In genomic region chr7:66528652-66529051, GRCh38 we compare ENCODE assay signal across 20 cellular contexts.
DNase-seq lines count a peak whose midpoint lies in the region; ATAC-seq, FAIRE-seq and TF ChIP-seq lines count a peak whose summit lies in the region.
"Had no signal": no experiment of that assay in that cellular context is flagged by ENCODE, and none has a peak within 500 bp of the region (broad histone marks: within the 10 kb centered on the region; RNA-seq: fewer than 3 reads in every experiment).

No MANE protein-coding gene starts in this region.

- H3K9me3 ChIP-seq in astrocyte (ENCODE audit: insufficient read depth, low read depth, low read length) (no peaks in the 10 kb centered on the region), transverse colon (no peaks in the 10 kb centered on the region), gastroesophageal sphincter (no peaks in the 10 kb centered on the region)
- H3K9me3 ChIP-seq: BLaER1 treated with 17β-estradiol and CSF1 and Interleukin-3, amounts not matched to agents 10 nM and 100 nM had no signal

- TF ChIP-seq POLR2A in transverse colon (IDR thresholded peaks at IDR 0.05) (no peak), gastroesophageal sphincter (IDR thresholded peaks at IDR 0.05) (no peak)

- CTCF ChIA-PET in activated naive CD4-positive, alpha-beta T cell treated with anti-CD3 and anti-CD28 coated beads for 36 hours (lab: Charles Lee), result no interaction called here

- H3K27me3 ChIP-seq in astrocyte (ENCODE audit: insufficient read depth, low read length) (no peaks in the 10 kb centered on the region), transverse colon (no peaks in the 10 kb centered on the region), gastroesophageal sphincter (no peaks in the 10 kb centered on the region)
- H3K27me3 ChIP-seq: BLaER1 treated with 17β-estradiol and CSF1 and Interleukin-3, amounts not matched to agents 10 nM and 100 nM had no signal

- H3K27ac ChIP-seq in astrocyte (ENCODE audit: low read depth, low read length), result no peak overlapping the region
- H3K27ac ChIP-seq in transverse colon, result no peak overlapping the region
- no peak overlapping the region for H3K27ac ChIP-seq in gastroesophageal sphincter
- H3K27ac ChIP-seq: BLaER1 treated with 17β-estradiol and CSF1 and Interleukin-3, amounts not matched to agents 10 nM and 100 nM had no signal

- in situ Hi-C loops in transverse colon (cut with MboI; ENCODE audit: low pct_ligation_motif_present in 1 of 4, low pct_unique_long_range_greater_than_20kb in 1 of 4, low sequenced_read_pairs in 3 of 4), result no loop called here

- H3K4me3 ChIP-seq in astrocyte (ENCODE audit: insufficient read depth, low read depth, low read length), result no peak overlapping the region
- no peak overlapping the region for H3K4me3 ChIP-seq in transverse colon
- H3K4me3 ChIP-seq in gastroesophageal sphincter, result no peak overlapping the region
- H3K4me3 ChIP-seq: BLaER1 treated with 17β-estradiol and CSF1 and Interleukin-3, amounts not matched to agents 10 nM and 100 nM had no signal

- 84 to 95% methylated on average over 3 of the region's 3 CpGs for WGBS in transverse colon (ENCODE audit: low coverage in 1 of 2), 2 donors
- 87 to 97% methylated on average over 2 to 3 of the region's 3 CpGs for WGBS in gastroesophageal sphincter (ENCODE audit: low coverage in 1 of 2), 2 donors

- H3K4me1 Mint-ChIP-seq in activated naive CD4-positive, alpha-beta T cell treated with anti-CD3 and anti-CD28 coated beads for 36 hours (ENCODE audit: low read depth), result no peaks in the 10 kb centered on the region
- H3K4me1 Mint-ChIP-seq in astrocyte (ENCODE audit: low read depth, unreplicated experiment), result peaks cover 6% of the 10 kb centered on the region
- H3K4me1 Mint-ChIP-seq in neural crest cell, result peaks cover 23% of the 10 kb centered on the region

- no peak overlapping the region for H3K4me2 ChIP-seq in astrocyte (ENCODE audit: low read length)

- no peak for ATAC-seq in gastroesophageal sphincter
- ATAC-seq: PC-3 had no signal

- peak overlapping the region; percentile 14 for H3K27ac Mint-ChIP-seq in activated naive CD4-positive, alpha-beta T cell treated with anti-CD3 and anti-CD28 coated beads for 36 hours
- H3K27ac Mint-ChIP-seq in astrocyte (ENCODE audit: unreplicated experiment) (peak overlapping the region; percentile 78), neural crest cell (ENCODE audit: unreplicated experiment) (peak overlapping the region; percentile 50)

- H3K36me3 Mint-ChIP-seq in activated naive CD4-positive, alpha-beta T cell treated with anti-CD3 and anti-CD28 coated beads for 36 hours (ENCODE audit: low read depth), result peaks cover 2% of the 10 kb centered on the region
- peaks cover 3% of the 10 kb centered on the region for H3K36me3 Mint-ChIP-seq in astrocyte (ENCODE audit: low read depth, unreplicated experiment)
- no peaks in the 10 kb centered on the region for H3K36me3 Mint-ChIP-seq in neural crest cell (ENCODE audit: low read depth)

- H3K4me1 ChIP-seq in astrocyte (ENCODE audit: insufficient read depth, low read length) (no peaks in the 10 kb centered on the region), transverse colon (no peaks in the 10 kb centered on the region), gastroesophageal sphincter (no peaks in the 10 kb centered on the region)

- H3K36me3 ChIP-seq in astrocyte (ENCODE audit: insufficient read depth, low read length), result peaks cover 2% of the 10 kb centered on the region
- H3K36me3 ChIP-seq in transverse colon, result no peaks in the 10 kb centered on the region
- peaks cover 0 to 48% of the 10 kb centered on the region in 2 donors for H3K36me3 ChIP-seq in gastroesophageal sphincter

- H3K27me3 Mint-ChIP-seq in activated naive CD4-positive, alpha-beta T cell treated with anti-CD3 and anti-CD28 coated beads for 36 hours (ENCODE audit: low read depth), result no peaks in the 10 kb centered on the region
- H3K27me3 Mint-ChIP-seq in astrocyte (ENCODE audit: low read depth, unreplicated experiment) (no peaks in the 10 kb centered on the region), neural crest cell (ENCODE audit: low read depth) (no peaks in the 10 kb centered on the region)

- H3K9me3 Mint-ChIP-seq in activated naive CD4-positive, alpha-beta T cell treated with anti-CD3 and anti-CD28 coated beads for 36 hours, result no peaks in the 10 kb centered on the region
- peaks cover 2% of the 10 kb centered on the region for H3K9me3 Mint-ChIP-seq in astrocyte (ENCODE audit: unreplicated experiment)
- no peaks in the 10 kb centered on the region for H3K9me3 Mint-ChIP-seq in neural crest cell

- DNase-seq in activated naive CD4-positive, alpha-beta T cell treated with anti-CD3 and anti-CD28 coated beads for 36 hours, result no peak
- no peak for DNase-seq in activated naive CD4-positive, alpha-beta T cell treated with anti-CD3 and anti-CD28 coated beads, Interleukin-2, amount 50 U/mL, for 16 hours
- DNase-seq in astrocyte (ENCODE audit: low read depth) (no peak), neural crest cell (ENCODE audit: low read depth, low spot score) (no peak), transverse colon (no peak), cerebellar nuclear complex (lab: John Stamatoyannopoulos, UW) (no peak)
- DNase-seq: 8988T, DMS79, GOT3, Karpas-422, NCI-H1417 treated with DMSO at 0.1 percent for 48 hours, NCI-H187, NCI-H446, NCI-H526, PC-3, SHP77 had no signal

- H2AFZ ChIP-seq in astrocyte (ENCODE audit: low read depth, low read length), result no peak overlapping the region

- intact Hi-C loops in activated naive CD4-positive, alpha-beta T cell treated with anti-CD3 and anti-CD28 coated beads for 36 hours (cut with micrococcal nuclease), result no loop called here
- intact Hi-C loops in transverse colon (cut with DNase I; ENCODE audit: low total_unique reads), result no loop called here

- no peaks in the 10 kb centered on the region for H4K20me1 ChIP-seq in astrocyte (ENCODE audit: insufficient read depth, low read length)

- TF ChIP-seq CTCF in astrocyte (IDR thresholded peaks at IDR 0.05; ENCODE audit: insufficient read depth, low read depth, low read length) (no peak), neural crest cell (conservative IDR thresholded peaks at IDR 0.05) (no peak), transverse colon (IDR thresholded peaks at IDR 0.05) (no peak), gastroesophageal sphincter (IDR thresholded peaks at IDR 0.05) (no peak)

- H3K79me2 ChIP-seq in astrocyte (ENCODE audit: insufficient read depth, low read length), result no peaks in the 10 kb centered on the region

- TF ChIP-seq EP300 in transverse colon (IDR thresholded peaks at IDR 0.05; ENCODE audit: low read depth) (no peak), gastroesophageal sphincter (IDR thresholded peaks at IDR 0.05) (no peak)

- no peak for FAIRE-seq in astrocyte (lab: Jason Lieb, UNC)
- FAIRE-seq: D721Med, GM19239 had no signal

- no peak overlapping the region for H3K4me3 Mint-ChIP-seq in activated naive CD4-positive, alpha-beta T cell treated with anti-CD3 and anti-CD28 coated beads for 36 hours
- H3K4me3 Mint-ChIP-seq in astrocyte (ENCODE audit: unreplicated experiment), result no peak overlapping the region
- H3K4me3 Mint-ChIP-seq in neural crest cell, result no peak overlapping the region

- H3K9ac ChIP-seq in astrocyte (ENCODE audit: low read length), result no peak overlapping the region
- H3K9ac ChIP-seq: BLaER1 treated with 17β-estradiol and CSF1 and Interleukin-3, amounts not matched to agents 10 nM and 100 nM had no signal

Comparison
In these comparisons a context has a peak if more than half of its experiments do, and no peak if none do; other contexts are left out.
1. H3K27ac Mint-ChIP-seq: peak in every context shown above with its lines; median percentile 78 in astrocyte; 50 in neural crest cell; 14 in activated naive CD4-positive, alpha-beta T cell treated with anti-CD3 and anti-CD28 coated beads for 36 hours.